Comparison of ENCODE assay signal across 17 cellular contexts in the genomic region with DNA sequence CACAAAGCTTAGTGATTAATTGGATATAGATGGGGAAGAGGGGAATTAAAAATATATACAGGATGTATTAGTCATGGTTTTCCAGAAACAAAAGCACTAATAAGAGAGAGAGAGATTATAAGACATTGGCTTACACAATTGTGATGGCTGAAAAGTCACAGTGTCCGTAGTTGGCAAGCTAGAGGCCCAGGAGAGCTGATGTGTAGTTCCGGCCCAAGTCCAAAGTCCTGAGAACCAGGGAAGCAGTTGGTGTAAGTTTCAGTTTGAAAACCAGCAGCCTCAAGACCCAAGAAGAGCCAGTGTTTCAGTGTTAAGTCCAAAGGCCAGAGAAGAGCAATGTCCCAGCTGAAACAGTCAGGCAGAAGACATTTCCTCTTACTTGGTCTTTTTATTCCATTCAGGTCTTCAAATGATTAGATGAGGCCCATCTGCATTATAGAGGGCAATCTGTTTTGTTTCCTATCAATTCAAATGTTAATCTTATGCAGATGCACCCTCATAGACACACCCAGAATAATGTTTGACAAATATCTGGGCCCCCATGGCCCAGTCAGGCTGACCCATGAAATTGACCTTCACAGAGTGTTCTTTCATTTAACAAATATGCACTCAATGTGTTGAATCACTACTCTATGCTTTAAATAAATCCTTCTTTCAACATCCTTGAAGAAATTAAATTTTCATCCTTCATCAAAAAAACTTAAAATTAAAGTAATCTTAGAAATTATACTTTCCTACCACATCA.
DNase-seq lines count a peak whose midpoint lies in the region; ATAC-seq and TF ChIP-seq lines count a peak whose summit lies in the region.
"Had no signal": no experiment of that assay in that cellular context is flagged by ENCODE, and none has a peak within 500 bp of the region (broad histone marks: within the 10 kb centered on the region; RNA-seq: fewer than 3 reads in every experiment).

No MANE protein-coding gene starts in this region.

- no peaks in the 10 kb centered on the region for H3K27me3 ChIP-seq in IMR-90 (ENCODE audit: control insufficient read depth, insufficient read depth, low read length)
- H3K27me3 ChIP-seq in thoracic aorta (replicated peaks; ENCODE audit: insufficient read depth), result no peaks in the 10 kb centered on the region
- no peaks in the 10 kb centered on the region for H3K27me3 ChIP-seq in WERI-Rb-1 (ENCODE audit: insufficient read depth, low read depth, severe bottlenecking)
- H3K27me3 ChIP-seq: BLaER1, testis had no signal

- POLR2A ChIA-PET in IMR-90 (lab: Charles Lee; ENCODE audit: unreplicated experiment), result no interaction called here

- peak overlapping the region; percentile 72 for H2AFZ ChIP-seq in IMR-90 (replicated peaks; ENCODE audit: low read length, poor library complexity)

- peak overlapping the region; percentile 71 for H2BK120ac ChIP-seq in IMR-90 (ENCODE audit: low read depth, low read length)

- H3K9me3 ChIP-seq in IMR-90 (ENCODE audit: control insufficient read depth, insufficient read depth, low read length) (no peaks in the 10 kb centered on the region), thoracic aorta (no peaks in the 10 kb centered on the region), WERI-Rb-1 (ENCODE audit: severe bottlenecking) (no peaks in the 10 kb centered on the region)
- H3K9me3 ChIP-seq: BLaER1, testis had no signal

- H4K5ac ChIP-seq in IMR-90 (ENCODE audit: low read depth, low read length), result 0 out of 2 replicates have a peak overlapping the region, but pooled peaks have one; percentile 0

- CTCF ChIA-PET in IMR-90 (lab: Yijun Ruan, JAX), result no interaction called here

- H3K4me3 ChIP-seq in IMR-90 (ENCODE audit: insufficient read depth, low read depth, low read length) (no peak overlapping the region), thoracic aorta (no peak overlapping the region), WERI-Rb-1 (ENCODE audit: low read depth, low read length) (no peak overlapping the region)
- H3K4me3 ChIP-seq: BLaER1, testis had no signal

- TF ChIP-seq RAD21 in IMR-90 (IDR thresholded peaks at IDR 0.05; ENCODE audit: low read length), result no peak

- H3K4me2 ChIP-seq in IMR-90 (ENCODE audit: low read depth, low read length), result peak overlapping the region; percentile 11
- H3K4me2 ChIP-seq: BLaER1 had no signal

- 45% methylated on average over 2 of the region's 2 CpGs; no CpG with 5 or more reads in 1 of the 2 experiments for WGBS in IMR-90 (ENCODE audit: extremely low coverage in 2 of 2, insufficient read length in 1 of 2), 2 experiments

- H3K56ac ChIP-seq in IMR-90 (ENCODE audit: extremely low read depth, insufficient read depth, low read length), result 0 out of 2 replicates have a peak overlapping the region, but pooled peaks have one; percentile 37

- ATAC-seq in IMR-90 (ENCODE audit: low read depth) (peak; percentile 62), thoracic aorta (ENCODE audit: insufficient number of reproducible peaks, low FRiP score, low read depth) (peak; percentile 84)
- ATAC-seq: activated T-cell treated with anti-CD3 and anti-CD28 coated beads, Interleukin-2, amount 50 U/mL, for 4 hours had no signal

- no peak for TF ChIP-seq CTCF in IMR-90 (conservative IDR thresholded peaks at IDR 0.05; ENCODE audit: low read depth, low read length)
- no peak for TF ChIP-seq CTCF in thoracic aorta (IDR thresholded peaks at IDR 0.05)
- no peak for TF ChIP-seq CTCF in WERI-Rb-1 (IDR thresholded peaks at IDR 0.05; ENCODE audit: low read depth, low read length)

- peak overlapping the region; percentile 63 for H2BK20ac ChIP-seq in IMR-90 (ENCODE audit: low read depth, low read length)

- in situ Hi-C loops in IMR-90 (cut with MboI; ENCODE audit: low sequenced_read_pairs), result no loop called here

- no peak overlapping the region for H3K9ac ChIP-seq in IMR-90 (ENCODE audit: low read depth, low read length)
- H3K9ac ChIP-seq: BLaER1 had no signal

- peak overlapping the region; percentile 41 for H2BK5ac ChIP-seq in IMR-90 (ENCODE audit: low read depth, low read length, poor library complexity, severe bottlenecking)

- no peaks in the 10 kb centered on the region for H3K79me1 ChIP-seq in IMR-90 (ENCODE audit: low read depth in 1 of 2, low read length in 2 of 2)

- H3K36me3 ChIP-seq in IMR-90 (ENCODE audit: control insufficient read depth, insufficient read depth, low read length) (no peaks in the 10 kb centered on the region), thoracic aorta (no peaks in the 10 kb centered on the region), WERI-Rb-1 (no peaks in the 10 kb centered on the region)
- H3K36me3 ChIP-seq: BLaER1 had no signal

- H3K18ac ChIP-seq in IMR-90 (ENCODE audit: low read depth, low read length), result peak overlapping the region; percentile 57; the same call in 1 of the 2 replicates

- H2BK15ac ChIP-seq in IMR-90 (ENCODE audit: low read depth, low read length), result 0 out of 3 replicates have a peak overlapping the region, but pooled peaks have one; percentile 4

- peak overlapping the region; percentile 35 for H3K4ac ChIP-seq in IMR-90 (ENCODE audit: low read depth, low read length)

- dilution Hi-C loops in IMR-90 (cut with HindIII; ENCODE audit: low sequenced_read_pairs, unreplicated experiment), result no loop called here

- peak overlapping the region; percentile 48 for H3K23ac ChIP-seq in IMR-90 (ENCODE audit: low read depth, low read length)

- peak overlapping the region; percentile 39 for H3K14ac ChIP-seq in IMR-90 (replicated peaks; ENCODE audit: low read depth, low read length)

- peak; percentile 65 for DNase-seq in IMR-90
- peak; percentile 68 for DNase-seq in fibroblast of gingiva (ENCODE audit: low read depth)
- DNase-seq in kidney tubule cell (ENCODE audit: low spot score), result peak; percentile 60
- peak; percentile 2 for DNase-seq in thoracic aorta (ENCODE audit: low spot score)
- DNase-seq in cerebellar cortex (ENCODE audit: low spot score), result no peak
- no peak for DNase-seq in NCI-H510A treated with DMSO at 0.1 percent for 48 hours (lab: John Stamatoyannopoulos, UW)
- DNase-seq in WERI-Rb-1, result no peak
- DNase-seq: activated naive CD8-positive, alpha-beta T cell treated with anti-CD3 and anti-CD28 coated beads for 36 hours; activated T-cell treated with anti-CD3 and anti-CD28 coated beads, Interleukin-2, amount 50 U/mL, for 4 hours; DMS53; effector CD4-positive, alpha-beta T cell; KBM-7; NCI-H1092; NCI-H774; stimulated activated CD4-positive, alpha-beta T cell treated with anti-CD3 and anti-CD28 coated beads, Interleukin-4, amount 100 ng/mL, for 1 hour; testis had no signal

- no peak for TF ChIP-seq POLR2A in IMR-90 (IDR thresholded peaks at IDR 0.05; ENCODE audit: low read depth, low read length)

- H3K27ac ChIP-seq in IMR-90 (ENCODE audit: insufficient read depth, low read length) (peak overlapping the region; percentile 45), thoracic aorta (peak overlapping the region in 1 of 2 donors; percentile 33), WERI-Rb-1 (no peak overlapping the region)
- H3K27ac ChIP-seq: BLaER1, testis had no signal

- H3K4me1 ChIP-seq in IMR-90 (ENCODE audit: control insufficient read depth, insufficient read depth, low read length) (peaks cover 3% of the 10 kb centered on the region; the same call in 1 of the 2 replicates), thoracic aorta (ENCODE audit: control insufficient read depth in 1 of 2, low read depth in 2 of 2) (peaks cover 3 to 4% of the 10 kb centered on the region in 2 donors)
- H3K4me1 ChIP-seq: BLaER1, testis had no signal

- peak overlapping the region; percentile 1; the same call in 1 of the 2 replicates for H2AK5ac ChIP-seq in IMR-90 (ENCODE audit: low read depth, low read length)

- H4K8ac ChIP-seq in IMR-90 (ENCODE audit: low read depth in 2 of 2, low read length in 2 of 2), result peak overlapping the region; percentile 39 to 82

- BruUV-seq in IMR-90 (replicated peaks; lab: Mats Ljungman, UMichigan), result no TSS peak

- intact Hi-C loops in IMR-90 (cut with micrococcal nuclease), result no loop called here

- no peaks in the 10 kb centered on the region for H4K20me1 ChIP-seq in IMR-90 (ENCODE audit: insufficient read depth, low read length)
- H4K20me1 ChIP-seq: BLaER1 had no signal

- peak overlapping the region; percentile 26 for H4K91ac ChIP-seq in IMR-90 (ENCODE audit: insufficient read depth, low read depth, low read length)

- H2AK9ac ChIP-seq in IMR-90 (replicated peaks; ENCODE audit: low read depth, low read length, poor library complexity), result no peak overlapping the region

- no peaks in the 10 kb centered on the region for H3K9me1 ChIP-seq in IMR-90 (ENCODE audit: insufficient read depth, low read length)

TF ChIP-seq in IMR-90, 13 proteins besides CTCF, POLR2A, EP300 and RAD21:
- TF ChIP-seq BHLHE40 (IDR thresholded peaks at IDR 0.05; ENCODE audit: low read depth, low read length) (no peak), CEBPB (IDR thresholded peaks at IDR 0.05; ENCODE audit: low read depth, low read length) (peak; percentile 37; the same call in 1 of the 2 replicates)

Comparison
In these comparisons a context has a peak if more than half of its experiments do, and no peak if none do; other contexts are left out.
1. DNase-seq: peak in IMR-90 (single experiment), fibroblast of gingiva (single experiment), kidney tubule cell (single experiment) and thoracic aorta (single experiment); none in cerebellar cortex (single experiment), NCI-H510A treated with DMSO at 0.1 percent for 48 hours (single experiment) and WERI-Rb-1 (single experiment).